Comparison of ENCODE assay signal across 23 cellular contexts in the genomic region with DNA sequence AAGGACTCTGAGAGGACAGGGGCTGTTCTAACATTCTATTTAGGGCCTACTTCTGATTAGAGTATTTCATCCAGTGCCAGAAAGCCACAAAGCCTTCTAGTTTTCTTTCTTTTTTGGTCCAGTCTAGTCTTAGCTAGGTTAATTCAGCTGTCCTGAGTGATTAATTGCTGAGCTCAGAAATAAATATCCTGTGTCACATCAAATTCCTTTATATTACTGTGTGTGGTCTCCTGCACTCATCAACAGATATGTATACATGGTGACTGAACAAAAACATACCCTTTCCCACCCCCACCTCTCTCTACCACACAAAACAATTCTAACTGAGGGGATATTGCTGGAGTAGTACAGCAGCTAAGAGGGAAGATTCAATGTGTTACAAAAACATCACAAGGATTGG.
"Had no signal": no experiment of that assay in that cellular context is flagged by ENCODE, and none has a peak within 500 bp of the region (broad histone marks: within the 10 kb centered on the region; RNA-seq: fewer than 3 reads in every experiment).

No MANE protein-coding gene starts in this region.

- H2AFZ ChIP-seq: hepatocyte had no signal

- FAIRE-seq: colon, endothelial cell of umbilical vein had no signal

- H3K4me3 ChIP-seq: adrenal gland, ascending aorta, hepatocyte, left ventricle myocardium inferior, sigmoid colon, smooth muscle cell, transverse colon, uterus had no signal

- H3K9me3 ChIP-seq: adrenal gland, ascending aorta, left ventricle myocardium inferior, sigmoid colon, transverse colon, uterus had no signal

- H3K36me3 ChIP-seq: adrenal gland, ascending aorta, left ventricle myocardium inferior, sigmoid colon, transverse colon, uterus had no signal

- H3K27me3 ChIP-seq: adrenal gland, ascending aorta, hepatocyte, sigmoid colon, transverse colon, uterus had no signal

- DNase-seq: activated CD4-positive, alpha-beta T cell treated with anti-CD3 and anti-CD28 coated beads, Interleukin-2, amount 10 ng/mL, durations not matched to agents 7 days and 5 days; activated CD8-positive, alpha-beta T cell treated with anti-CD3 and anti-CD28 coated beads, Interleukin-2, amount 10 ng/mL, durations not matched to agents 7 days and 5 days; activated T-cell treated with anti-CD3 and anti-CD28 coated beads, Interleukin-2, amount 50 U/mL, for 1 hour; adrenal gland; effector memory CD4-positive, alpha-beta T cell; foreskin melanocyte; immature natural killer cell; left ventricle myocardium inferior; midbrain; natural killer cell; occipital lobe; posterior cingulate gyrus; sigmoid colon; stimulated activated CD4-positive, alpha-beta T cell treated with anti-CD3 and anti-CD28 coated beads, Interleukin-15, amount 100 ng/mL, for 24 hours; stimulated activated CD8-positive, alpha-beta memory T cell treated with anti-CD3 and anti-CD28 coated beads, Interleukin-4, amount 100 ng/mL, for 48 hours; stimulated activated naive B cell treated with anti-CD40 and anti-IgM and Interleukin-4, amounts not matched to agents 10 μg/mL and 1 μg/mL and 100 μg/mL, for 72 hours; transverse colon; uterus had no signal

- H3K4me2 ChIP-seq: hepatocyte, smooth muscle cell had no signal

- H3K79me2 ChIP-seq: hepatocyte had no signal

- H3K4me1 ChIP-seq: adrenal gland, ascending aorta, sigmoid colon, transverse colon, uterus had no signal

- H3K27ac ChIP-seq: adrenal gland, ascending aorta, hepatocyte, left ventricle myocardium inferior, sigmoid colon, transverse colon, uterus had no signal
